24 cellular contexts compared by ENCODE assay signal in the genomic region with DNA sequence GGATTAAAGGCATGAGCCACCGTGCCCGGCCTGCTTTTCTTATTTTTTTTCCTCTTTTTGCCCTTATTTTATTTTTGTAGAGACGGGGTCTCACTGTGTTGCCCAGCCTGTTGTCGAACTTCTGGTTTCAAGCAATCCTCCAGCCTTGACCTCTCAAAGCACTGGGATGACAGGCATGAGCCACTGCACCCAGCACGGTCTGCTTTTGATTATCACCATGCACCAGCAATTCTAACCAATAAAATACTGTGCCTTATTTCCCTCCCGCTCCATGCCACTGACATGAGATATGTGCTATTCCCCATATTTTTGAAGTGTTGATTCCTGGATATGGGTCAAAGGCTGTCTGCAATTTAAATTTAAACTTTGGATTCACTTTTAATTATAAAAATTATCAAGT.
"Had no signal": no experiment of that assay in that cellular context is flagged by ENCODE, and none has a peak within 500 bp of the region (broad histone marks: within the 10 kb centered on the region; RNA-seq: fewer than 3 reads in every experiment).

No MANE protein-coding gene starts in this region.

- H2AFZ ChIP-seq: neural progenitor cell, parathyroid adenoma had no signal

- H3K9me3 ChIP-seq: ovary, psoas muscle, right lobe of liver, sigmoid colon, thoracic aorta, thyroid gland, upper lobe of left lung, vagina had no signal

- ATAC-seq: psoas muscle; right cardiac atrium; right lobe of liver; stimulated activated effector memory CD8-positive, alpha-beta T cell treated with anti-CD3 and anti-CD28 coated beads, Interleukin-12 subunit alpha, Interleukin-12 subunit beta, amount 100 ng/mL, for 72 hours; stimulated activated naive B cell treated with anti-CD40 and anti-IgM and Interleukin-4, amounts not matched to agents 10 μg/mL and 1 μg/mL and 100 μg/mL, for 72 hours had no signal

- H3K79me2 ChIP-seq: parathyroid adenoma had no signal

- H3K27ac ChIP-seq: neural progenitor cell, ovary, parathyroid adenoma, psoas muscle, right lobe of liver, sigmoid colon, stomach, thoracic aorta, thyroid gland, tibial nerve, upper lobe of left lung, vagina had no signal

- H3K4me3 ChIP-seq: neural progenitor cell, ovary, psoas muscle, right lobe of liver, sigmoid colon, stomach, thoracic aorta, thyroid gland, tibial nerve, upper lobe of left lung, vagina had no signal

- H3K9ac ChIP-seq: neural progenitor cell, parathyroid adenoma had no signal

- DNase-seq: occipital lobe; ovary; posterior cingulate gyrus; psoas muscle; right cardiac atrium; right lobe of liver; sigmoid colon; small intestine; stimulated activated CD4-positive, alpha-beta T cell treated with anti-CD3 and anti-CD28 coated beads, Interleukin-15, amount 100 ng/mL, for 24 hours; stimulated activated CD4-positive, alpha-beta T cell treated with anti-CD3 and anti-CD28 coated beads, Interleukin-2, amount 100 ng/mL, for 24 hours; stimulated activated CD4-positive, alpha-beta T cell treated with anti-CD3 and anti-CD28 coated beads, Interleukin-2, amount 100 ng/mL, for 48 hours; stimulated activated CD4-positive, alpha-beta T cell treated with anti-CD3 and anti-CD28 coated beads, Interleukin-4, amount 100 ng/mL, for 24 hours; stimulated activated naive B cell treated with anti-CD40 and anti-IgM and Interleukin-4, amounts not matched to agents 10 μg/mL and 1 μg/mL and 100 μg/mL, for 72 hours; stimulated activated naive CD4-positive, alpha-beta T cell treated with Interleukin-2 at 50 U/mL for 16 hours; stomach; thyroid gland; trophoblast cell; upper lobe of left lung had no signal

- H3K4me2 ChIP-seq: neural progenitor cell had no signal

- H3K4me1 ChIP-seq: neural progenitor cell, parathyroid adenoma, psoas muscle, right lobe of liver, stomach, thyroid gland, upper lobe of left lung, vagina had no signal

- H3K36me3 ChIP-seq: neural progenitor cell, ovary, right lobe of liver had no signal

- H3K27me3 ChIP-seq: neural progenitor cell, ovary, right lobe of liver, sigmoid colon, stomach, thyroid gland, tibial nerve, upper lobe of left lung, vagina had no signal
